Comparison of ENCODE assay signal across 1 cellular context in the genomic region with DNA sequence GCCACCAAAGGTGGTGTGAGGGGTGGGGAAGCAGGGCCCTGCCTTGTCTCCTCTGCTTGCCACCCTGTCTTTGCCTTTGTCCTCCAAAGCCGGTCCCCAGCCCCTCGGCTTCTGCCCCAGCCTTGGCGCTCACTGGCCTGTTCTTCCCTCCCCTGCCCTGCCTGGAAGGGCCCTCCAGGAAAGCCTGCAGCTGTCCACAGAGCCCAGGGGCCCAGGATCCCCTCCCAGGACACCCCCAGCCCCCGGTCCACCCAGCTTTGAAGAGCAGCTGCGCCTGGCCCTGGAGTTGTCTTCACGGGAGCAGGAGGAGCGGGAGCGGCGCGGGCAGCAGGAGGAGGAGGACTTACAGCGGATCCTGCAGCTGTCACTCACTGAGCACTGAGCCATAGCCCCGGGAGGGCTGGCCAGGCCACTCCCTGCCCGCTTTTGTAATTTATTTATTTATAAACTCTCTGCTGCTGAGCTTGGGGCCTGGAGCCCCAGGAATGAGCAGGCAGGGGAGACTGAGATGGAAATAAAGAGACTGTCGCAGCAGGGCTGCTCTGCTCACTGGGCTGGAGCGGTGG.
TF ChIP-seq lines count a peak whose summit lies in the region.

No MANE protein-coding gene starts in this region.

TF ChIP-seq in K562, 482 proteins besides CTCF, POLR2A, EP300 and RAD21:
- TF ChIP-seq TARDBP (IDR thresholded peaks at IDR 0.05) (no peak), SIN3A (IDR thresholded peaks at IDR 0.05; ENCODE audit: borderline replicate concordance in 2 of 2, control insufficient read depth in 1 of 2, low read depth in 2 of 2, low read length in 2 of 2) (no peak), ZNF263 (CRISPR knock-in tag; IDR thresholded peaks at IDR 0.05; ENCODE audit: borderline replicate concordance) (peak; percentile 67; the same call in 1 of the 2 replicates), L3MBTL2 (IDR thresholded peaks at IDR 0.05) (no peak), POLR2G (IDR thresholded peaks at IDR 0.05; ENCODE audit: low read depth, low read length) (0 out of 2 replicates have a peak, but pooled peaks have one; percentile 6)
- TF ChIP-seq, protein P1, sequence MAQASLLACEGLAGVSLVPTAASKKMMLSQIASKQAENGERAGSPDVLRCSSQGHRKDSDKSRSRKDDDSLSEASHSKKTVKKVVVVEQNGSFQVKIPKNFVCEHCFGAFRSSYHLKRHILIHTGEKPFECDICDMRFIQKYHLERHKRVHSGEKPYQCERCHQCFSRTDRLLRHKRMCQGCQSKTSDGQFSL (CRISPR knock-in tag; IDR thresholded peaks at IDR 0.05): no peak
- TF ChIP-seq, protein P1 (tag; IDR thresholded peaks at IDR 0.05): no peak
- TF ChIP-seq, protein P2, sequence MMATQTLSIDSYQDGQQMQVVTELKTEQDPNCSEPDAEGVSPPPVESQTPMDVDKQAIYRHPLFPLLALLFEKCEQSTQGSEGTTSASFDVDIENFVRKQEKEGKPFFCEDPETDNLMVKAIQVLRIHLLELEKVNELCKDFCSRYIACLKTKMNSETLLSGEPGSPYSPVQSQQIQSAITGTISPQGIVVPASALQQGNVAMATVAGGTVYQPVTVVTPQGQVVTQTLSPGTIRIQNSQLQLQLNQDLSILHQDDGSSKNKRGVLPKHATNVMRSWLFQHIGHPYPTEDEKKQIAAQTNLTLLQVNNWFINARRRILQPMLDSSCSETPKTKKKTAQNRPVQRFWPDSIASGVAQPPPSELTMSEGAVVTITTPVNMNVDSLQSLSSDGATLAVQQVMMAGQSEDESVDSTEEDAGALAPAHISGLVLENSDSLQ (IDR thresholded peaks at IDR 0.05): peak; percentile 62
